ENCODE assay signal across 16 cellular contexts in the genomic region with DNA sequence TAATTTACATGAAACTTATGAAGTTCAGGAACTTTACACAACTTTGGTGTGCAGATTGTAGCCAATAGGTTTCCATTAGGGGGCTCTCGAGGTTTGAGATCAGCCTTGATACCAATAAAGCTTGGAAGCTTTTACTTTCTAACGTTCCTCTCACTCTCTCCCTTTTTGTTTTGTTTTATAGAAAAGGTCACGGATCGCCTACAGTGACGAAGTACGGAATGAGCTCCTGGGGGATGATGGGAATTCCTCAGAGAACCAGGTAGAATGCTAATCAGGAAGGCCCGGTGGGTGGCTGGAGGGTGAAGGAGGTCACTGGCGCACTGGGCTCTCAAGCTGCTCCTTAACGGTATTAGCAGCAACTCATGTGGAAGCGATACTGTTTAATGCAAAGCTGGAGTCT.
DNase-seq lines count a peak whose midpoint lies in the region; ATAC-seq and TF ChIP-seq lines count a peak whose summit lies in the region.
"Had no signal": no experiment of that assay in that cellular context is flagged by ENCODE, and none has a peak within 500 bp of the region (broad histone marks: within the 10 kb centered on the region; RNA-seq: fewer than 3 reads in every experiment).

No MANE protein-coding gene starts in this region.

- no peaks in the 10 kb centered on the region; the same call in 1 of the 2 replicates for H3K4me1 ChIP-seq in iPS DF 6.9 (ENCODE audit: control insufficient read depth, insufficient read depth, low read length)
- no peaks in the 10 kb centered on the region for H3K4me1 ChIP-seq in psoas muscle
- peaks cover 6% of the 10 kb centered on the region for H3K4me1 ChIP-seq in HAP-1
- H3K4me1 ChIP-seq: right atrium auricular region had no signal

- H3K4me3 Mint-ChIP-seq in WTC11, result peak overlapping the region; percentile 41

- no peaks in the 10 kb centered on the region for H3K27me3 Mint-ChIP-seq in WTC11 (ENCODE audit: low read depth)

- peaks cover 24% of the 10 kb centered on the region for H3K4me1 Mint-ChIP-seq in WTC11

- H3K36me3 ChIP-seq in BJ (ENCODE audit: control insufficient read depth, insufficient read depth, low read length) (no peaks in the 10 kb centered on the region; the same call in 1 of the 2 replicates), iPS DF 6.9 (ENCODE audit: control insufficient read depth, insufficient read depth, low read length) (no peaks in the 10 kb centered on the region), psoas muscle (ENCODE audit: insufficient read depth in 1 of 2, low read depth in 1 of 2) (no peaks in the 10 kb centered on the region), HAP-1 (replicated peaks) (no peaks in the 10 kb centered on the region)
- H3K36me3 ChIP-seq: right atrium auricular region had no signal

- H3K9me3 ChIP-seq in iPS DF 6.9 (ENCODE audit: control insufficient read depth, insufficient read depth, low read length) (no peaks in the 10 kb centered on the region), psoas muscle (no peaks in the 10 kb centered on the region), HAP-1 (no peaks in the 10 kb centered on the region)
- H3K9me3 ChIP-seq: right atrium auricular region had no signal

- H3K4me3 ChIP-seq in BJ (ENCODE audit: low read depth, low read length), result no peak overlapping the region
- no peak overlapping the region for H3K4me3 ChIP-seq in iPS DF 6.9 (ENCODE audit: low read length)
- H3K4me3 ChIP-seq in psoas muscle, result peak overlapping the region; percentile 3
- H3K4me3 ChIP-seq in HAP-1, result no peak overlapping the region
- H3K4me3 ChIP-seq: right atrium auricular region had no signal

- peak; percentile 98 for ATAC-seq in WTC11
- no peak for ATAC-seq in psoas muscle
- no peak for ATAC-seq in SK-N-SH treated with all-trans-retinoic acid at 6 μM for 48 hours
- ATAC-seq in left colon, result no peak
- ATAC-seq: Panc1 had no signal

- CTCF ChIA-PET in BJ (lab: Yijun Ruan, JAX) (interaction anchor here (0.9 to 1.7 kb wide), 4 partner anchors 9 to 858 kb away, joined by 3 to 5 read pairs (median 4); no protein-coding TSS in a partner anchor), WTC11 (lab: Charles Lee) (interaction anchor here (0.7 to 1.4 kb wide), 3 partner anchors 10 to 1777 kb away, joined by 3 read pairs; no protein-coding TSS in a partner anchor)

- H3K9me3 Mint-ChIP-seq in WTC11, result no peaks in the 10 kb centered on the region

- no CpG with 5 or more reads among the region's 10 CpGs for WGBS in iPS DF 6.9 (ENCODE audit: insufficient coverage, insufficient read length)
- WGBS in psoas muscle, 3 donors, result 73 to 79% (median 78%) methylated on average over 10 of the region's 10 CpGs

- H3K36me3 Mint-ChIP-seq in WTC11, result no peaks in the 10 kb centered on the region

- DNase-seq in BJ (ENCODE audit: low read depth) (no peak), WTC11 (ENCODE audit: low spot score) (peak; percentile 49), iPS DF 6.9 (ENCODE audit: low read depth, low spot score) (peak; percentile 2), psoas muscle (no peak), HAP-1 (ENCODE audit: low spot score in 2 of 2) (no peak), Kasumi-1 (lab: John Stamatoyannopoulos, UW) (no peak), left colon (no peak)
- DNase-seq: activated gamma-delta T cell treated with Interleukin-2 at 50 U/mL for 16 hours; effector memory CD4-positive, alpha-beta T cell; NCI-H2029; NCI-H524; stimulated activated CD4-positive, alpha-beta T cell treated with anti-CD3 and anti-CD28 coated beads, Interleukin-4, amount 100 ng/mL, for 24 hours; SW 1271 had no signal

- intact Hi-C loops in psoas muscle (cut with DNase I), result no loop called here
- intact Hi-C loops in left colon (cut with DNase I, micrococcal nuclease), result no loop called here

- no peak overlapping the region for H3K27ac ChIP-seq in iPS DF 6.9 (ENCODE audit: low read length)
- no peak overlapping the region for H3K27ac ChIP-seq in psoas muscle
- H3K27ac ChIP-seq: right atrium auricular region had no signal

- POLR2A ChIA-PET in BJ (lab: Charles Lee) (no interaction called here), WTC11 (lab: Charles Lee) (no interaction called here)

- no peaks in the 10 kb centered on the region for H3K27me3 ChIP-seq in BJ (ENCODE audit: control insufficient read depth, insufficient read depth, low read length)
- no peaks in the 10 kb centered on the region for H3K27me3 ChIP-seq in iPS DF 6.9 (ENCODE audit: control insufficient read depth, insufficient read depth, low read length)
- H3K27me3 ChIP-seq in psoas muscle (ENCODE audit: insufficient read depth in 3 of 3, low read length in 2 of 3), result no peaks in the 10 kb centered on the region
- no peaks in the 10 kb centered on the region for H3K27me3 ChIP-seq in HAP-1 (ENCODE audit: low read depth)
- H3K27me3 ChIP-seq: right atrium auricular region had no signal

- 0 out of 2 replicates have a peak, but pooled peaks have one; percentile 16 for TF ChIP-seq CTCF in BJ (IDR thresholded peaks at IDR 0.05; ENCODE audit: insufficient read depth, low read depth, low read length)
- TF ChIP-seq CTCF in WTC11 (IDR thresholded peaks at IDR 0.05), result no peak
- TF ChIP-seq CTCF in psoas muscle (IDR thresholded peaks at IDR 0.05), result no peak

- H3K27ac Mint-ChIP-seq in WTC11, result peak overlapping the region; percentile 68

- in situ Hi-C loops in HAP-1 (cut with MboI; ENCODE audit: low sequenced_read_pairs), result no loop called here

TF ChIP-seq in WTC11, 78 proteins besides CTCF, POLR2A, EP300 and RAD21 (continues in another document):
- no peak for TF ChIP-seq SOX15 (CRISPR knock-in tag; IDR thresholded peaks at IDR 0.05)
- TF ChIP-seq E2F5 (CRISPR knock-in tag; IDR thresholded peaks at IDR 0.05), result no peak
- TF ChIP-seq, protein P1, sequence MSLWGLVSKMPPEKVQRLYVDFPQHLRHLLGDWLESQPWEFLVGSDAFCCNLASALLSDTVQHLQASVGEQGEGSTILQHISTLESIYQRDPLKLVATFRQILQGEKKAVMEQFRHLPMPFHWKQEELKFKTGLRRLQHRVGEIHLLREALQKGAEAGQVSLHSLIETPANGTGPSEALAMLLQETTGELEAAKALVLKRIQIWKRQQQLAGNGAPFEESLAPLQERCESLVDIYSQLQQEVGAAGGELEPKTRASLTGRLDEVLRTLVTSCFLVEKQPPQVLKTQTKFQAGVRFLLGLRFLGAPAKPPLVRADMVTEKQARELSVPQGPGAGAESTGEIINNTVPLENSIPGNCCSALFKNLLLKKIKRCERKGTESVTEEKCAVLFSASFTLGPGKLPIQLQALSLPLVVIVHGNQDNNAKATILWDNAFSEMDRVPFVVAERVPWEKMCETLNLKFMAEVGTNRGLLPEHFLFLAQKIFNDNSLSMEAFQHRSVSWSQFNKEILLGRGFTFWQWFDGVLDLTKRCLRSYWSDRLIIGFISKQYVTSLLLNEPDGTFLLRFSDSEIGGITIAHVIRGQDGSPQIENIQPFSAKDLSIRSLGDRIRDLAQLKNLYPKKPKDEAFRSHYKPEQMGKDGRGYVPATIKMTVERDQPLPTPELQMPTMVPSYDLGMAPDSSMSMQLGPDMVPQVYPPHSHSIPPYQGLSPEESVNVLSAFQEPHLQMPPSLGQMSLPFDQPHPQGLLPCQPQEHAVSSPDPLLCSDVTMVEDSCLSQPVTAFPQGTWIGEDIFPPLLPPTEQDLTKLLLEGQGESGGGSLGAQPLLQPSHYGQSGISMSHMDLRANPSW (CRISPR knock-in tag; conservative IDR thresholded peaks at IDR 0.05; ENCODE audit: low read depth), result no peak
- TF ChIP-seq CBFB (CRISPR knock-in tag; IDR thresholded peaks at IDR 0.05; ENCODE audit: low read depth), result no peak
- no peak for TF ChIP-seq JUN (CRISPR knock-in tag; IDR thresholded peaks at IDR 0.05)

TF ChIP-seq in SK-N-SH treated with all-trans-retinoic acid at 6 μM for 48 hours, 23 proteins besides CTCF, POLR2A, EP300 and RAD21 (continues in another document):
- TF ChIP-seq TOX (CRISPR knock-in tag; IDR thresholded peaks at IDR 0.05; ENCODE audit: borderline replicate concordance) (no peak), ZNF70 (CRISPR knock-in tag; IDR thresholded peaks at IDR 0.05) (no peak), ZFP30 (CRISPR knock-in tag; IDR thresholded peaks at IDR 0.05) (no peak), PATZ1 (CRISPR knock-in tag; IDR thresholded peaks at IDR 0.05; ENCODE audit: borderline replicate concordance) (no peak), ESRRG (CRISPR knock-in tag; IDR thresholded peaks at IDR 0.05) (no peak), RARB (CRISPR knock-in tag; IDR thresholded peaks at IDR 0.05) (no peak), ZC3H10 (CRISPR knock-in tag; IDR thresholded peaks at IDR 0.05) (no peak), ZFP3 (CRISPR knock-in tag; IDR thresholded peaks at IDR 0.05) (no peak), ISL1 (CRISPR knock-in tag; IDR thresholded peaks at IDR 0.05) (no peak), PPARA (CRISPR knock-in tag; IDR thresholded peaks at IDR 0.05; ENCODE audit: borderline replicate concordance) (no peak)
- TF ChIP-seq, protein P2, sequence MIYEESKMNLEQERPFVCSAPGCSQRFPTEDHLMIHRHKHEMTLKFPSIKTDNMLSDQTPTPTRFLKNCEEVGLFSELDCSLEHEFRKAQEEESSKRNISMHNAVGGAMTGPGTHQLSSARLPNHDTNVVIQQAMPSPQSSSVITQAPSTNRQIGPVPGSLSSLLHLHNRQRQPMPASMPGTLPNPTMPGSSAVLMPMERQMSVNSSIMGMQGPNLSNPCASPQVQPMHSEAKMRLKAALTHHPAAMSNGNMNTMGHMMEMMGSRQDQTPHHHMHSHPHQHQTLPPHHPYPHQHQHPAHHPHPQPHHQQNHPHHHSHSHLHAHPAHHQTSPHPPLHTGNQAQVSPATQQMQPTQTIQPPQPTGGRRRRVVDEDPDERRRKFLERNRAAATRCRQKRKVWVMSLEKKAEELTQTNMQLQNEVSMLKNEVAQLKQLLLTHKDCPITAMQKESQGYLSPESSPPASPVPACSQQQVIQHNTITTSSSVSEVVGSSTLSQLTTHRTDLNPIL (CRISPR knock-in tag; IDR thresholded peaks at IDR 0.05; ENCODE audit: low read depth), result no peak

Comparison
In these comparisons a context has a peak if more than half of its experiments do, and no peak if none do; other contexts are left out.
1. DNase-seq: peak in WTC11 (single experiment) and iPS DF 6.9 (single experiment); none in BJ (single experiment), psoas muscle (0 of 2), HAP-1 (0 of 2), Kasumi-1 (0 of 2) and left colon (0 of 2).